Comparison of ENCODE assay signal across 14 cellular contexts in the genomic region with DNA sequence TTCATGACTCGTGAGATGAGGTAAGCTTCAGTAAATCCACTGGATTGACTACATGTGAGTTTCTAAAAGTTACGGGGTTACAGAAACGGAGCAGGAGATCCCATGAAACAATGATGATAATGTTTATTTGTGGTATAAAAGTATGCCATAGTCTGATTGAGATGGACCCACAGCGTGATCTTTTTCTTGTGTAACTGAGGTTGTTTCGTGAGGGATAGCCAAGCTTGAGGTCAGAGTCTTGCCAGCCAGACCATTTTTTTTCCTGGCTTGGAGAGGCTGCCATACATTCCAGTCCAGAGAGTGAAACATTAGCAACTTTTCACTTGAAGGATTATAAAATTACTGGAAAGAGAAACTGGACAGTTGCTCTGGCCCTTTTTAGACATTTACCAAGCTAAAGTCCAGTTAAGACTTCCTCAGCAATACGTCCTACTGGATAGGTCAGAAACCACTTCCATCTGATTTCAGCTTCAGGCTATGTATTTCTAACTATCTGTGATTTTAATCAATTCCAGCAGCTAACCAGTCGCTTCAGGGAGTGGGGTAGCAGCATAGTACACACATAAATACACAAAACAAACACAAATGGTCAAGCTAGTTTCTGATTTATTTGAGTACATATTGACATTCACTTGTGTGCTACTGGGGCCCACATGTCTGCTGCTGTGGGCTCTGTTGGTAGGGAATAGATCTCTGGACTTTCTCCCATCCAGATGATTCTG.
DNase-seq lines count a peak whose midpoint lies in the region; ATAC-seq and TF ChIP-seq lines count a peak whose summit lies in the region.
"Had no signal": no experiment of that assay in that cellular context is flagged by ENCODE, and none has a peak within 500 bp of the region (broad histone marks: within the 10 kb centered on the region; RNA-seq: fewer than 3 reads in every experiment).

No MANE protein-coding gene starts in this region.

- H3K36me3 ChIP-seq in osteoblast (ENCODE audit: insufficient read depth, low read length) (no peaks in the 10 kb centered on the region), vagina (no peaks in the 10 kb centered on the region)
- H3K36me3 ChIP-seq: Peyer's patch had no signal

- H3K4me1 ChIP-seq in osteoblast (ENCODE audit: insufficient read depth, low read length) (peaks cover 15% of the 10 kb centered on the region), vagina (no peaks in the 10 kb centered on the region)
- H3K4me1 ChIP-seq: Peyer's patch had no signal

- H3K4me3 ChIP-seq in AG09309 (ENCODE audit: control insufficient read depth, low read depth, low read length): no peak overlapping the region
- no peak overlapping the region for H3K4me3 ChIP-seq in choroid plexus epithelial cell (ENCODE audit: low read depth, low read length)
- H3K4me3 ChIP-seq in osteoblast (ENCODE audit: insufficient read depth, low read length): peak overlapping the region; percentile 10
- H3K4me3 ChIP-seq in vagina: no peak overlapping the region
- H3K4me3 ChIP-seq: Peyer's patch had no signal

- H3K27ac ChIP-seq in osteoblast (ENCODE audit: low read depth, low read length) (peak overlapping the region; percentile 96), vagina (no peak overlapping the region)
- H3K27ac ChIP-seq: Peyer's patch had no signal

- intact Hi-C loops in vagina (cut with DNase I): no loop called here

- no peaks in the 10 kb centered on the region for H4K20me1 ChIP-seq in osteoblast (ENCODE audit: insufficient read depth, low read length)

- POLR2A ChIA-PET in HEK293T (lab: Yijun Ruan, JAX): no interaction called here

- CTCF ChIA-PET in HEK293T (lab: Yijun Ruan, JAX): no interaction called here

- peak; percentile 94 for DNase-seq in AG09309 (ENCODE audit: low read depth)
- DNase-seq in HS-5 (ENCODE audit: low read depth): peak; percentile 29
- peak; percentile 94 for DNase-seq in choroid plexus epithelial cell (ENCODE audit: low read depth)
- DNase-seq in osteoblast (ENCODE audit: insufficient read length, low spot score, missing footprints): no peak
- no peak for DNase-seq in vagina (ENCODE audit: extremely low spot score in 2 of 2)
- no peak for DNase-seq in HEK293T (ENCODE audit: extremely low spot score)
- no peak for DNase-seq in SK-N-DZ (ENCODE audit: low spot score)
- DNase-seq: activated CD4-positive, alpha-beta memory T cell treated with anti-CD3 and anti-CD28 coated beads, Interleukin-2, amount 10 ng/mL, durations not matched to agents 7 days and 5 days; activated T-cell treated with anti-CD3 and anti-CD28 coated beads, Interleukin-2, amount 50 U/mL, for 48 hours; DMS79 treated with DMSO at 0.1 percent for 48 hours; immature natural killer cell; NCI-H1417 treated with DMSO at 0.1 percent for 48 hours; Peyer's patch had no signal

- no peak for TF ChIP-seq CTCF in AG09309 (IDR thresholded peaks at IDR 0.05; ENCODE audit: control insufficient read depth, insufficient read depth, low read depth, low read length, missing control alignments)
- no peak for TF ChIP-seq CTCF in choroid plexus epithelial cell (conservative IDR thresholded peaks at IDR 0.05; ENCODE audit: low read depth, low read length)
- TF ChIP-seq CTCF in osteoblast (IDR thresholded peaks at IDR 0.05; ENCODE audit: extremely low read depth, low read depth, low read length): no peak
- no peak for TF ChIP-seq CTCF in vagina (IDR thresholded peaks at IDR 0.05)

- TF ChIP-seq POLR2A in vagina (IDR thresholded peaks at IDR 0.05): no peak

- H3K27me3 ChIP-seq in osteoblast (ENCODE audit: insufficient read depth, low read length) (no peaks in the 10 kb centered on the region), vagina (no peaks in the 10 kb centered on the region)
- H3K27me3 ChIP-seq: Peyer's patch had no signal

- ATAC-seq in GM21367 (IDR thresholded peaks at IDR 0.05; ENCODE audit: unreplicated experiment): no peak

- H3K9me3 ChIP-seq in osteoblast (ENCODE audit: low read depth, low read length) (no peaks in the 10 kb centered on the region), vagina (no peaks in the 10 kb centered on the region)
- H3K9me3 ChIP-seq: Peyer's patch had no signal

- peak overlapping the region; percentile 66 for H2AFZ ChIP-seq in osteoblast (ENCODE audit: low read length)

- H3K79me2 ChIP-seq in osteoblast (ENCODE audit: insufficient read depth, low read length): no peaks in the 10 kb centered on the region

- peak overlapping the region; percentile 62 for H3K4me2 ChIP-seq in osteoblast (ENCODE audit: insufficient read depth, low read length)

TF ChIP-seq in HEK293T, 16 proteins besides CTCF, POLR2A, EP300 and RAD21:
- TF ChIP-seq SP1 (IDR thresholded peaks at IDR 0.05): no peak
- no peak for TF ChIP-seq ELF4 (IDR thresholded peaks at IDR 0.05)
- no peak for TF ChIP-seq ZNF384 (IDR thresholded peaks at IDR 0.05)
- no peak for TF ChIP-seq HDGF (IDR thresholded peaks at IDR 0.05; ENCODE audit: borderline replicate concordance)
- TF ChIP-seq BHLHE40 (IDR thresholded peaks at IDR 0.05; ENCODE audit: borderline replicate concordance): no peak
- no peak for TF ChIP-seq CTBP1 (IDR thresholded peaks at IDR 0.05; ENCODE audit: borderline replicate concordance)
- TF ChIP-seq FOXM1 (IDR thresholded peaks at IDR 0.05; ENCODE audit: borderline replicate concordance): no peak
- no peak for TF ChIP-seq ARNT (IDR thresholded peaks at IDR 0.05)
- no peak for TF ChIP-seq SUZ12 (IDR thresholded peaks at IDR 0.05)
- TF ChIP-seq L3MBTL2 (conservative IDR thresholded peaks at IDR 0.05): no peak
- TF ChIP-seq NFRKB (IDR thresholded peaks at IDR 0.05): no peak
- TF ChIP-seq TARDBP (IDR thresholded peaks at IDR 0.05): no peak
- TF ChIP-seq LEF1 (IDR thresholded peaks at IDR 0.05; ENCODE audit: borderline replicate concordance): no peak
- TF ChIP-seq, protein P1, sequence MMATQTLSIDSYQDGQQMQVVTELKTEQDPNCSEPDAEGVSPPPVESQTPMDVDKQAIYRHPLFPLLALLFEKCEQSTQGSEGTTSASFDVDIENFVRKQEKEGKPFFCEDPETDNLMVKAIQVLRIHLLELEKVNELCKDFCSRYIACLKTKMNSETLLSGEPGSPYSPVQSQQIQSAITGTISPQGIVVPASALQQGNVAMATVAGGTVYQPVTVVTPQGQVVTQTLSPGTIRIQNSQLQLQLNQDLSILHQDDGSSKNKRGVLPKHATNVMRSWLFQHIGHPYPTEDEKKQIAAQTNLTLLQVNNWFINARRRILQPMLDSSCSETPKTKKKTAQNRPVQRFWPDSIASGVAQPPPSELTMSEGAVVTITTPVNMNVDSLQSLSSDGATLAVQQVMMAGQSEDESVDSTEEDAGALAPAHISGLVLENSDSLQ (IDR thresholded peaks at IDR 0.05): no peak

Comparison
In these comparisons a context has a peak if more than half of its experiments do, and no peak if none do; other contexts are left out.
1. DNase-seq: peak in AG09309 (single experiment), HS-5 (single experiment) and choroid plexus epithelial cell (single experiment); none in osteoblast (single experiment), vagina (0 of 2), HEK293T (single experiment) and SK-N-DZ (single experiment).